8 cellular contexts compared by ENCODE assay signal in the genomic region with DNA sequence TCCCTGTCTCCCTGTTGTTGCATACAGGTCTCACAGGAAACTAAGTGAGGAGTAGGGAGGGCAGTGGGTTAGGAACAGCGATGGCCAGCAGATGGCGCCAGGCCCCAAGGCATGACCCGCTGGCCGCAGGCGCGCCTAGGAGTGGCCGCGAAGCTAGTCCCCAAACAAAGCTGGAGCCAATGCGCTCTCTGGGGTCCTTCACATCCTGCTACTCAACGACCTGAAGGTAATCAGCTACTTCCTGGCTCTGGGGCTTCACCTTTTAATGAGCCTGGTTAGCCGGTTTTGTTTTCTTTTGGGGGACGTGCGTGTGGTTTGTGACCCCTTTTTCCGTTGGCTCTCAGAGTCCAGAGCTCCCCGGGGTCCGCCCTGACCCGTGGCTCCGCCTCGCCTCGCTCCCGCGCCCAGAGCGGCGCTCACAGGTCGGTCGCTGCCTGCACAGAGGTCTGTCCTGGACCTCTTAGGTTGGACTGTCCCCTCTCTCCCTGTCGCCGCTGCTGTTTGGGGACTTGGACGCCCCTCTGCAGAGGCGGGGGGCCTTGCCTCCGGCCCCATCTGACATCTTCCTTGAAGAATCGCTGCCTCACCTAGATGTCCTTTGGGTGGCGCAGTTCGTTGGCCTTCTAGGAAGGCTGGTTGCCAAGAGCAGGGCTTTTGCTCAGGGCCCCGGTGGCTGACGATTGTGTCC.
DNase-seq lines count a peak whose midpoint lies in the region; ATAC-seq and TF ChIP-seq lines count a peak whose summit lies in the region.

No MANE protein-coding gene starts in this region.

- intact Hi-C loops in head of caudate nucleus (cut with DNase I) (loop anchor here (5.0 kb wide), 2 partner anchors 465 to 625 kb away; partner anchors contain the start of gene URAD), testis (cut with DNase I; ENCODE audit: low total_unique reads) (loop anchor here (10.0 kb wide), 1 partner anchor 623 kb away; the partner anchor contains the start of gene URAD)

- no peak overlapping the region for H3K4me3 Mint-ChIP-seq in activated naive CD4-positive, alpha-beta T cell treated with anti-CD3 and anti-CD28 coated beads, Interleukin-2, amount 10 ng/mL, durations not matched to agents 7 days and 5 days
- peak overlapping the region; percentile 60 for H3K4me3 Mint-ChIP-seq in osteocyte (ENCODE audit: unreplicated experiment)

- peak overlapping the region; percentile 47 to 65 for H3K4me3 ChIP-seq in testis

- H3K9me3 ChIP-seq in testis: no peaks in the 10 kb centered on the region

- H3K27ac Mint-ChIP-seq in activated naive CD4-positive, alpha-beta T cell treated with anti-CD3 and anti-CD28 coated beads, Interleukin-2, amount 10 ng/mL, durations not matched to agents 7 days and 5 days: no peak overlapping the region
- no peak overlapping the region for H3K27ac Mint-ChIP-seq in osteocyte (ENCODE audit: unreplicated experiment)

- 7 to 8% methylated on average over 34 to 36 of the region's 36 CpGs for WGBS in testis, 2 donors

- peaks cover 59% of the 10 kb centered on the region for H3K27me3 Mint-ChIP-seq in activated naive CD4-positive, alpha-beta T cell treated with anti-CD3 and anti-CD28 coated beads, Interleukin-2, amount 10 ng/mL, durations not matched to agents 7 days and 5 days
- H3K27me3 Mint-ChIP-seq in osteocyte (ENCODE audit: unreplicated experiment): peaks cover 39% of the 10 kb centered on the region

- TF ChIP-seq CTCF in osteocyte (IDR thresholded peaks at IDR 0.05) (peak; percentile 97), testis (IDR thresholded peaks at IDR 0.05) (peak; percentile 75 to 88 (median 87))

- DNase-seq in DMS53 treated with DMSO at 0.1 percent for 48 hours (lab: John Stamatoyannopoulos, UW; ENCODE audit: unreplicated experiment) (peak; percentile 91), LHCN-M2 (ENCODE audit: low read depth) (peak; percentile 64), SK-N-DZ (ENCODE audit: low spot score) (peak; percentile 82), head of caudate nucleus (peak; percentile 57 to 94 (median 86)), osteocyte (ENCODE audit: extremely low spot score, unreplicated experiment) (peak; percentile 93), testis (peak; percentile 93)
- DNase-seq in activated naive CD4-positive, alpha-beta T cell treated with anti-CD3 and anti-CD28 coated beads, Interleukin-2, amount 10 ng/mL, durations not matched to agents 7 days and 5 days: peak; percentile 85

- peaks cover 11% of the 10 kb centered on the region for H3K4me1 Mint-ChIP-seq in activated naive CD4-positive, alpha-beta T cell treated with anti-CD3 and anti-CD28 coated beads, Interleukin-2, amount 10 ng/mL, durations not matched to agents 7 days and 5 days
- H3K4me1 Mint-ChIP-seq in osteocyte (ENCODE audit: unreplicated experiment): peaks cover 2% of the 10 kb centered on the region

- no peaks in the 10 kb centered on the region for H3K36me3 ChIP-seq in testis (ENCODE audit: low read depth, missing control alignments)

- no peaks in the 10 kb centered on the region for H3K27me3 ChIP-seq in testis

- no peaks in the 10 kb centered on the region for H3K9me3 Mint-ChIP-seq in activated naive CD4-positive, alpha-beta T cell treated with anti-CD3 and anti-CD28 coated beads, Interleukin-2, amount 10 ng/mL, durations not matched to agents 7 days and 5 days
- H3K9me3 Mint-ChIP-seq in osteocyte (ENCODE audit: unreplicated experiment): no peaks in the 10 kb centered on the region

- H3K27ac ChIP-seq in testis: no peak overlapping the region

- peaks cover 5% of the 10 kb centered on the region for H3K4me1 ChIP-seq in testis

- no peak for TF ChIP-seq POLR2A in testis (IDR thresholded peaks at IDR 0.05)

- CTCF ChIA-PET in activated naive CD4-positive, alpha-beta T cell treated with anti-CD3 and anti-CD28 coated beads, Interleukin-2, amount 10 ng/mL, durations not matched to agents 7 days and 5 days (lab: Charles Lee): interaction anchor here (0.6 to 9.3 kb wide), 33 partner anchors 9 to 623 kb away, joined by 3 to 136 read pairs (median 4); partner anchors contain the start of gene RASL11A

- no peaks in the 10 kb centered on the region for H3K36me3 Mint-ChIP-seq in activated naive CD4-positive, alpha-beta T cell treated with anti-CD3 and anti-CD28 coated beads, Interleukin-2, amount 10 ng/mL, durations not matched to agents 7 days and 5 days
- H3K36me3 Mint-ChIP-seq in osteocyte (ENCODE audit: unreplicated experiment): no peaks in the 10 kb centered on the region

- peak; percentile 78 for ATAC-seq in GM21528 (IDR thresholded peaks at IDR 0.05; ENCODE audit: low FRiP score, unreplicated experiment)
